9 cellular contexts compared by ENCODE assay signal in genomic region chr16:31471875-31472558, GRCh38. TPM values are rescaled to one million over a fixed set of nuclear protein-coding genes. Genes with fewer than 3 reads are reported as not detected.
DNase-seq lines count a peak whose midpoint lies in the region; ATAC-seq and TF ChIP-seq lines count a peak whose summit lies in the region.
"Had no signal": no experiment of that assay in that cellular context is flagged by ENCODE, and none has a peak within 500 bp of the region (broad histone marks: within the 10 kb centered on the region; RNA-seq: fewer than 3 reads in every experiment).

Gene TGFB1I1 (plus strand): TSS chr16:31472152. CDS start chr16:31472189, 37 bp downstream.

- no peak for TF ChIP-seq POLR2A in suprapubic skin (IDR thresholded peaks at IDR 0.05)

- peak; percentile 3 for ATAC-seq in left lobe of liver
- no peak for ATAC-seq in HG03378 (IDR thresholded peaks at IDR 0.05; ENCODE audit: unreplicated experiment)

- H3K27me3 ChIP-seq in suprapubic skin = no peaks in the 10 kb centered on the region

- DNase-seq in NCI-H748 (lab: John Stamatoyannopoulos, UW; ENCODE audit: unreplicated experiment) (peak; percentile 60), dermis blood vessel endothelial cell (peak; percentile 76), left lobe of liver (ENCODE audit: low spot score) (no peak), suprapubic skin (ENCODE audit: low spot score in 2 of 2) (peak in 1 of 2 donors; percentile 84), SHP77 treated with DMSO at 0.1 percent for 48 hours (lab: John Stamatoyannopoulos, UW) (no peak)
- no peak for DNase-seq in activated effector memory CD4-positive, alpha-beta T cell treated with Interleukin-2 at 50 U/mL for 16 hours

- H3K4me3 ChIP-seq in GM08714 (ENCODE audit: low read length) (peak within 1 kb of the TSS; percentile 65; the same call in 1 of the 2 replicates), suprapubic skin (peak within 1 kb of the TSS; percentile 67)
- H3K4me3 ChIP-seq: SK-N-MC had no signal

- H3K36me3 ChIP-seq in suprapubic skin = peaks cover 31% of the 10 kb centered on the region

- no peaks in the 10 kb centered on the region for H3K9me3 ChIP-seq in suprapubic skin

- WGBS in suprapubic skin = under 1% methylated on average over 27 of the region's 59 CpGs

- no peak for TF ChIP-seq CTCF in suprapubic skin (IDR thresholded peaks at IDR 0.05)

- peaks cover 51% of the 10 kb centered on the region for H3K4me1 ChIP-seq in suprapubic skin

- H3K27ac ChIP-seq in suprapubic skin = peak within 1 kb of the TSS; percentile 89
- H3K27ac ChIP-seq: SK-N-MC had no signal

- no peak for TF ChIP-seq EP300 in suprapubic skin (IDR thresholded peaks at IDR 0.05)

RNA-seq across cellular contexts. Expression of gene TGFB1I1, which starts in this region (rescaled TPM):
- 37.4 and 51.2 TPM in 2 replicates for total RNA-seq in dermis blood vessel endothelial cell
- total RNA-seq in left lobe of liver = 3.1 TPM
- total RNA-seq in suprapubic skin = 10 to 100 TPM; 13.2 to 18.8 (median 14.6) TPM

Comparison
In these comparisons a context has a peak if more than half of its experiments do, and no peak if none do; other contexts are left out.
1. DNase-seq: peak in NCI-H748 (single experiment) and dermis blood vessel endothelial cell (single experiment); none in left lobe of liver (single experiment), SHP77 treated with DMSO at 0.1 percent for 48 hours (single experiment) and activated effector memory CD4-positive, alpha-beta T cell treated with Interleukin-2 at 50 U/mL for 16 hours (single experiment).